In the genomic region with DNA sequence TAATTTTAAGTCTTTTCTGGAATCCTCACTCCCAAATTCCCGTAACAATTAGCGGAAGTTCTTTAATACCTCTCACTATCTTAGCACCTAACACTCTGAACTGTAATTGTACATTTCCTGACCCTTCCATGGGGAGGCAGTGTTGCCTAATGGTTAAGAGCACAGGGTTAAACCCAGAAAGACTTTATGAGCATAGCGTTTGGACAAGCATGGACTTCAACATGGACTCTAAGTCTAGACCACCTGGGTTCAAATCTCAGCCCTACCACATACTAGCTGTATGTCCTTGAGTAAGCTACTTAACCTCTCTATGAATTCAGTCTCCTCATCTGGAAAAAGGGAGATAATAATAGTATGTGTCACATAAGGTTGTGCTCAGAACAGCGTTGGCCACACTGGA, we compare ENCODE assay signal across 10 cellular contexts. TPM values are rescaled to one million over a fixed set of nuclear protein-coding genes. Genes with fewer than 3 reads are reported as not detected.
A peak's percentile ranks its signal among the peaks of the same experiment; 100 is the strongest.
DNase-seq lines count a peak whose midpoint lies in the region; ATAC-seq, FAIRE-seq and TF ChIP-seq lines count a peak whose summit lies in the region.
"Had no signal": no experiment of that assay in that cellular context is flagged by ENCODE, and none has a peak within 500 bp of the region (broad histone marks: within the 10 kb centered on the region; RNA-seq: fewer than 3 reads in every experiment).

No MANE protein-coding gene starts in this region.

- FAIRE-seq in HepG2 (lab: Jason Lieb, UNC): peak; percentile 55

- intact Hi-C loops in body of pancreas (cut with DNase I): no loop called here
- intact Hi-C loops in HepG2 (cut with micrococcal nuclease; ENCODE audit: unreplicated experiment): loop anchor here (1.0 to 10.0 kb wide), 3 partner anchors 182 to 689 kb away; no protein-coding TSS in a partner anchor

- no peaks in the 10 kb centered on the region for H3K36me3 ChIP-seq in body of pancreas (replicated peaks in 1 of 2; ENCODE audit: insufficient read depth in 1 of 2, low read depth in 2 of 2)
- H3K36me3 ChIP-seq in HepG2 (replicated peaks in 1 of 2; ENCODE audit: control insufficient read depth in 1 of 2, insufficient read depth in 2 of 2, low read length in 2 of 2): no peaks in the 10 kb centered on the region

- ATAC-seq in body of pancreas (peak; percentile 69), HepG2 (peak; percentile 91)

- no peak for TF ChIP-seq EP300 in HepG2 (IDR thresholded peaks at IDR 0.05; ENCODE audit: low read depth in 2 of 2, low read length in 2 of 2)
- TF ChIP-seq EP300 in HepG2 (CRISPR knock-in tag; IDR thresholded peaks at IDR 0.05; ENCODE audit: borderline replicate concordance): no peak

- H3K4me2 ChIP-seq in HepG2 (ENCODE audit: low read depth, low read length): no peak overlapping the region

- 41 to 45% methylated on average over 4 of the region's 4 CpGs for WGBS in body of pancreas, 2 donors
- WGBS in HepG2 (ENCODE audit: low lambda C conversion rate): 61% methylated on average over 4 of the region's 4 CpGs

- in situ Hi-C loops in HepG2 (cut with HindIII; ENCODE audit: extremely low pct_ligation_motif_present, low pct_unique_long_range_greater_than_20kb): no loop called here

- no peak overlapping the region for H3K27ac ChIP-seq in body of pancreas
- no peak overlapping the region for H3K27ac ChIP-seq in HepG2 (ENCODE audit: extremely low read length, insufficient read depth, low read length)

- H4K20me1 ChIP-seq in HepG2 (ENCODE audit: insufficient read depth, low read length): no peaks in the 10 kb centered on the region

- TF ChIP-seq POLR2A in body of pancreas (IDR thresholded peaks at IDR 0.05) (no peak), HepG2 (IDR thresholded peaks at IDR 0.05; ENCODE audit: insufficient read depth in 1 of 2, low read depth in 2 of 2, low read length in 2 of 2) (no peak)

- H3K9me3 ChIP-seq in body of pancreas (no peaks in the 10 kb centered on the region), HepG2 (ENCODE audit: low read length) (no peaks in the 10 kb centered on the region)

- no TSS peak for BruUV-seq in HepG2 (replicated peaks; lab: Mats Ljungman, UMichigan)

- no peak overlapping the region for H3K9ac ChIP-seq in HepG2 (ENCODE audit: insufficient read depth, low read depth, low read length)

- H3K4me1 ChIP-seq in body of pancreas (no peaks in the 10 kb centered on the region), HepG2 (ENCODE audit: insufficient read depth, low read length) (peaks cover 24% of the 10 kb centered on the region)

- no peaks in the 10 kb centered on the region for H3K79me2 ChIP-seq in HepG2 (ENCODE audit: insufficient read depth, low read length)

- POLR2A ChIA-PET in HepG2 (lab: Yijun Ruan, JAX): no interaction called here

- no peaks in the 10 kb centered on the region for H3K27me3 ChIP-seq in body of pancreas
- no peaks in the 10 kb centered on the region for H3K27me3 ChIP-seq in HepG2 (ENCODE audit: control insufficient read depth in 1 of 2, insufficient read depth in 2 of 2, low read length in 2 of 2)

- peak; percentile 13 to 84 (median 71) for TF ChIP-seq CTCF in body of pancreas (IDR thresholded peaks at IDR 0.05)
- TF ChIP-seq CTCF in HepG2 (CRISPR knock-in tag; IDR thresholded peaks at IDR 0.05): peak; percentile 92

- H3K4me3 ChIP-seq in body of pancreas (no peak overlapping the region), HepG2 (replicated peaks in 1 of 3; ENCODE audit: insufficient read depth in 1 of 3, low read depth in 2 of 3, low read length in 3 of 3) (no peak overlapping the region)

- DNase-seq in CMK (ENCODE audit: low read depth) (peak; percentile 18), GM19240 (ENCODE audit: insufficient read length, low spot score) (peak; percentile 10), NCI-H526 treated with DMSO at 0.1 percent for 48 hours (lab: John Stamatoyannopoulos, UW) (peak; percentile 24), body of pancreas (peak; percentile 44 to 61 (median 49)), HepG2 (ENCODE audit: low spot score) (peak; percentile 78), AG20443 (ENCODE audit: low spot score) (no peak), DMS79 (lab: John Stamatoyannopoulos, UW) (no peak)
- DNase-seq in central memory CD4-positive, alpha-beta T cell: no peak

- H2AFZ ChIP-seq in HepG2 (ENCODE audit: low read length): no peak overlapping the region

- peak; percentile 93 for TF ChIP-seq RAD21 in HepG2 (CRISPR knock-in tag; IDR thresholded peaks at IDR 0.05)

- CTCF ChIA-PET in HepG2 (lab: Yijun Ruan, JAX; ENCODE audit: low intra/inter-chr PET ratio, low total read pairs): interaction anchor here (1.5 to 3.8 kb wide), 2 partner anchors 278 to 281 kb away, joined by 4 to 37 read pairs; no protein-coding TSS in a partner anchor

TF ChIP-seq in HepG2, 621 proteins besides CTCF, POLR2A, EP300 and RAD21 (continues in another document):
- TF ChIP-seq, protein P1, sequence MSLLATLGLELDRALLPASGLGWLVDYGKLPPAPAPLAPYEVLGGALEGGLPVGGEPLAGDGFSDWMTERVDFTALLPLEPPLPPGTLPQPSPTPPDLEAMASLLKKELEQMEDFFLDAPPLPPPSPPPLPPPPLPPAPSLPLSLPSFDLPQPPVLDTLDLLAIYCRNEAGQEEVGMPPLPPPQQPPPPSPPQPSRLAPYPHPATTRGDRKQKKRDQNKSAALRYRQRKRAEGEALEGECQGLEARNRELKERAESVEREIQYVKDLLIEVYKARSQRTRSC (CRISPR knock-in tag; IDR thresholded peaks at IDR 0.05; ENCODE audit: low read depth): no peak
- no peak for TF ChIP-seq CHD2 (IDR thresholded peaks at IDR 0.05; ENCODE audit: low read depth, low read length)
- no peak for TF ChIP-seq GZF1 (CRISPR knock-in tag; IDR thresholded peaks at IDR 0.05)
- 0 out of 2 replicates have a peak, but pooled peaks have one; percentile 19 for TF ChIP-seq REPIN1 (CRISPR knock-in tag; IDR thresholded peaks at IDR 0.05; ENCODE audit: borderline replicate concordance, low read depth)
- TF ChIP-seq KDM5B (CRISPR knock-in tag; IDR thresholded peaks at IDR 0.05; ENCODE audit: borderline replicate concordance): no peak
- TF ChIP-seq GTF3A (CRISPR knock-in tag; conservative IDR thresholded peaks at IDR 0.05): no peak
- TF ChIP-seq ZNF124 (CRISPR knock-in tag; IDR thresholded peaks at IDR 0.05): 0 out of 2 replicates have a peak, but pooled peaks have one; percentile 38
- 0 out of 2 replicates have a peak, but pooled peaks have one; percentile 50 for TF ChIP-seq ELF3 (CRISPR knock-in tag; IDR thresholded peaks at IDR 0.05)
- no peak for TF ChIP-seq NR2F6 (IDR thresholded peaks at IDR 0.05)
- 0 out of 2 replicates have a peak, but pooled peaks have one; percentile 34 for TF ChIP-seq NR2F6 (CRISPR knock-in tag; IDR thresholded peaks at IDR 0.05)
- no peak for TF ChIP-seq MTF2 (CRISPR knock-in tag; IDR thresholded peaks at IDR 0.05; ENCODE audit: borderline replicate concordance)
- TF ChIP-seq HES4 (CRISPR knock-in tag; IDR thresholded peaks at IDR 0.05; ENCODE audit: borderline replicate concordance): no peak

RNA-seq across cellular contexts. Expression of a gene that starts 13.0 kb away (rescaled TPM):
- total RNA-seq in body of pancreas (10 to 100 TPM in 1 of 2 donors, 1 to 10 TPM in 1; 9.3 to 11.2 TPM), HepG2 (2016; rRNA removed; fragmentation: Illumina TruSeq; extraction: Trizol) (9.2 and 12.7 TPM in 2 replicates)
- total RNA-seq in HepG2 (2016; cell fraction: cytosol; rRNA removed; fragmentation: Illumina TruSeq; extraction: Trizol; ENCODE audit: low read depth): 1.9 and 2.4 TPM in 2 replicates
- total RNA-seq in HepG2 (2016; cell fraction: insoluble cytoplasmic fraction; rRNA removed; fragmentation: Illumina TruSeq; extraction: Trizol): 7.7 and 13.3 TPM in 2 replicates
- 8.7 TPM in 2 replicates for total RNA-seq in HepG2 (2016; cell fraction: membrane; rRNA removed; fragmentation: Illumina TruSeq; extraction: Trizol)
- 25.0 and 27.3 TPM in 2 replicates for total RNA-seq in HepG2 (2016; cell fraction: nucleus; rRNA removed; fragmentation: Illumina TruSeq; extraction: Trizol)
- 3.6 and 4.5 TPM in 2 replicates for polyA plus RNA-seq in HepG2 (2011; rRNA removed)
- 2.8 and 3.6 TPM in 2 replicates for polyA plus RNA-seq in HepG2 (2011; cell fraction: cytosol; rRNA removed)
- polyA plus RNA-seq in HepG2 (2011; cell fraction: nucleus; rRNA removed): 4.9 and 6.2 TPM in 2 replicates
- 5.4 and 5.7 TPM in 2 replicates for polyA plus RNA-seq in HepG2 (2012)
- polyA plus RNA-seq in HepG2 (2016; cell fraction: cytosol; fragmentation: Illumina TruSeq; extraction: Trizol; ENCODE audit: low read depth): 2.8 TPM in 2 replicates
- 13.7 and 15.0 TPM in 2 replicates for polyA plus RNA-seq in HepG2 (2016; cell fraction: insoluble cytoplasmic fraction; fragmentation: Illumina TruSeq; extraction: Trizol; ENCODE audit: low read depth)
- 7.6 and 7.7 TPM in 2 replicates for polyA plus RNA-seq in HepG2 (2016; cell fraction: membrane; fragmentation: Illumina TruSeq; extraction: Trizol; ENCODE audit: low read depth)
- 30.8 and 33.8 TPM in 2 replicates for polyA plus RNA-seq in HepG2 (2016; cell fraction: nucleus; fragmentation: Illumina TruSeq; extraction: Trizol; ENCODE audit: insufficient read depth, low read depth)
- polyA minus RNA-seq in HepG2 (2011; rRNA and poly(A)+ RNA removed; ENCODE audit: low replicate concordance): 9.6 and 50.4 TPM in 2 replicates
- polyA minus RNA-seq in HepG2 (2011; cell fraction: cytosol; rRNA and poly(A)+ RNA removed): 5.2 and 6.2 TPM in 2 replicates
- polyA minus RNA-seq in HepG2 (2011; cell fraction: nucleus; rRNA and poly(A)+ RNA removed): 12.5 and 14.8 TPM in 2 replicates
- polyA plus RNA-seq: IgD-negative memory B cell, immature natural killer cell had no signal

RNA-seq across cellular contexts. Expression of a gene that starts 51.6 kb away (rescaled TPM):
- total RNA-seq in body of pancreas: not detected
- not detected in 2 replicates for total RNA-seq in HepG2 (2016; rRNA removed; fragmentation: Illumina TruSeq; extraction: Trizol)
- not detected in 2 replicates for total RNA-seq in HepG2 (2016; cell fraction: cytosol; rRNA removed; fragmentation: Illumina TruSeq; extraction: Trizol; ENCODE audit: low read depth)
- total RNA-seq in HepG2 (2016; cell fraction: insoluble cytoplasmic fraction; rRNA removed; fragmentation: Illumina TruSeq; extraction: Trizol): not detected in 2 replicates
- total RNA-seq in HepG2 (2016; cell fraction: membrane; rRNA removed; fragmentation: Illumina TruSeq; extraction: Trizol): not detected in 2 replicates
- not detected in 2 replicates for total RNA-seq in HepG2 (2016; cell fraction: nucleus; rRNA removed; fragmentation: Illumina TruSeq; extraction: Trizol)
- not detected in 2 replicates for polyA plus RNA-seq in HepG2 (2011; rRNA removed)
- not detected in 2 replicates for polyA plus RNA-seq in HepG2 (2011; cell fraction: cytosol; rRNA removed)
- polyA plus RNA-seq in HepG2 (2011; cell fraction: nucleus; rRNA removed): not detected in 2 replicates
- polyA plus RNA-seq in HepG2 (2012): not detected in 2 replicates
- not detected in 2 replicates for polyA plus RNA-seq in HepG2 (2016; cell fraction: cytosol; fragmentation: Illumina TruSeq; extraction: Trizol; ENCODE audit: low read depth)
- polyA plus RNA-seq in HepG2 (2016; cell fraction: insoluble cytoplasmic fraction; fragmentation: Illumina TruSeq; extraction: Trizol; ENCODE audit: low read depth): not detected in 2 replicates
- polyA plus RNA-seq in HepG2 (2016; cell fraction: membrane; fragmentation: Illumina TruSeq; extraction: Trizol; ENCODE audit: low read depth): not detected in 2 replicates
- polyA plus RNA-seq in HepG2 (2016; cell fraction: nucleus; fragmentation: Illumina TruSeq; extraction: Trizol; ENCODE audit: insufficient read depth, low read depth): not detected in 2 replicates
- polyA minus RNA-seq in HepG2 (2011; rRNA and poly(A)+ RNA removed; ENCODE audit: low replicate concordance): not detected in 2 replicates
- polyA minus RNA-seq in HepG2 (2011; cell fraction: cytosol; rRNA and poly(A)+ RNA removed): not detected in 2 replicates
- polyA minus RNA-seq in HepG2 (2011; cell fraction: nucleus; rRNA and poly(A)+ RNA removed): not detected in 2 replicates
- polyA plus RNA-seq: IgD-negative memory B cell, immature natural killer cell had no signal

Comparison
In these comparisons a context has a peak if more than half of its experiments do, and no peak if none do; other contexts are left out.
1. DNase-seq: peak in CMK (single experiment), GM19240 (single experiment), NCI-H526 treated with DMSO at 0.1 percent for 48 hours (single experiment), body of pancreas (4 of 4) and HepG2 (single experiment); none in central memory CD4-positive, alpha-beta T cell (single experiment), AG20443 (single experiment) and DMS79 (single experiment).